In genomic region chr11:1419811-1420210, GRCh38 we compare ENCODE assay signal across 16 cellular contexts. TPM values are rescaled to one million over a fixed set of nuclear protein-coding genes. Genes with fewer than 3 reads are reported as not detected.
DNase-seq lines count a peak whose midpoint lies in the region; ATAC-seq and TF ChIP-seq lines count a peak whose summit lies in the region.
"Had no signal": no experiment of that assay in that cellular context is flagged by ENCODE, and none has a peak within 500 bp of the region (broad histone marks: within the 10 kb centered on the region; RNA-seq: fewer than 3 reads in every experiment).

No MANE protein-coding gene starts in this region.

- H3K4me3 ChIP-seq in dorsolateral prefrontal cortex: no peak overlapping the region
- H3K4me3 ChIP-seq: HAP-1 had no signal

- intact Hi-C loops in dorsolateral prefrontal cortex (cut with DNase I): no loop called here

- no peaks in the 10 kb centered on the region for H3K27me3 ChIP-seq in dorsolateral prefrontal cortex

- no peak for TF ChIP-seq CTCF in dorsolateral prefrontal cortex (IDR thresholded peaks at IDR 0.05 in 54 of 56, conservative IDR thresholded peaks at IDR 0.05 in 2 of 56; ENCODE audit: low read depth in 1 of 56, partially characterized antibody in 56 of 56)

- peak overlapping the region in 32 of 59 donors; percentile 4 to 69 (median 44) for H3K27ac ChIP-seq in dorsolateral prefrontal cortex
- H3K27ac ChIP-seq: C4-2B had no signal

- ATAC-seq in activated CD4-positive, CD25-positive, alpha-beta regulatory T cell treated with anti-CD3 and anti-CD28 coated beads, Interleukin-2, amount 50 U/mL, for 24 hours: no peak
- no peak for ATAC-seq in GM18909 (IDR thresholded peaks at IDR 0.05; ENCODE audit: poor library complexity, unreplicated experiment)
- ATAC-seq: CD8-positive, alpha-beta T cell had no signal

- DNase-seq in dorsolateral prefrontal cortex: peak in 8 of 10 donors; percentile 37 to 86 (median 74)
- peak; percentile 56 for DNase-seq in occipital lobe (lab: John Stamatoyannopoulos, UW)
- DNase-seq in superior temporal gyrus (ENCODE audit: extremely low spot score): peak; percentile 37
- no peak for DNase-seq in NCI-H2029 (lab: John Stamatoyannopoulos, UW)
- DNase-seq: Caco-2; CD4-positive, CD25-positive, alpha-beta regulatory T cell; CD8-positive, alpha-beta T cell; DMS79; EL; GDM1; GOT3; HFFc6 had no signal

RNA-seq across cellular contexts. Expression of gene BRSK2, which starts 30.1 kb away (rescaled TPM):
- total RNA-seq in dorsolateral prefrontal cortex (100 to 1,000 TPM in 115 of 120 experiments, 10 to 100 TPM in 5; 82.1 to 191 (median 130) TPM), occipital lobe (32.8 TPM)
